Comparison of ENCODE assay signal across 8 cellular contexts in genomic region chr10:102231357-102232318, GRCh38. TPM values are rescaled to one million over a fixed set of nuclear protein-coding genes. Genes with fewer than 3 reads are reported as not detected.
DNase-seq lines count a peak whose midpoint lies in the region; TF ChIP-seq lines count a peak whose summit lies in the region.

No MANE protein-coding gene starts in this region.

- H3K4me3 ChIP-seq in ectodermal cell (ENCODE audit: insufficient read depth, low read depth, low read length) (peak overlapping the region; percentile 38), stomach (peak overlapping the region; percentile 45 to 62 (median 54))

- TF ChIP-seq CTCF in stomach (IDR thresholded peaks at IDR 0.05), result peak in 5 of 7 experiments; percentile 58 to 76 (median 74)

- H3K36me3 Mint-ChIP-seq in activated CD4-positive, alpha-beta T cell treated with anti-CD3 and anti-CD28 coated beads, Interleukin-2, amount 10 ng/mL, durations not matched to agents 24 days and 14 days (ENCODE audit: low read depth), result no peaks in the 10 kb centered on the region

- DNase-seq in ELR (ENCODE audit: low read depth) (peak; percentile 45), MV-4-11 (lab: John Stamatoyannopoulos, UW) (peak; percentile 24), mucosa of gallbladder (ENCODE audit: low spot score) (peak; percentile 13), stomach (peak; percentile 73), DMS79 treated with DMSO at 0.1 percent for 48 hours (lab: John Stamatoyannopoulos, UW) (no peak), G401 (ENCODE audit: low spot score) (no peak)
- peak; percentile 94 for DNase-seq in activated CD4-positive, alpha-beta T cell treated with anti-CD3 and anti-CD28 coated beads, Interleukin-2, amount 10 ng/mL, durations not matched to agents 24 days and 14 days

- peak overlapping the region; percentile 51 for H3K27ac Mint-ChIP-seq in activated CD4-positive, alpha-beta T cell treated with anti-CD3 and anti-CD28 coated beads, Interleukin-2, amount 10 ng/mL, durations not matched to agents 24 days and 14 days

- no peak for TF ChIP-seq EP300 in stomach (IDR thresholded peaks at IDR 0.05)

- H3K4me1 Mint-ChIP-seq in activated CD4-positive, alpha-beta T cell treated with anti-CD3 and anti-CD28 coated beads, Interleukin-2, amount 10 ng/mL, durations not matched to agents 24 days and 14 days, result peaks cover 10% of the 10 kb centered on the region

- H3K36me3 ChIP-seq in ectodermal cell (ENCODE audit: control insufficient read depth, insufficient read depth, low read length) (no peaks in the 10 kb centered on the region), stomach (no peaks in the 10 kb centered on the region)

- peaks cover 70% of the 10 kb centered on the region for H3K27me3 Mint-ChIP-seq in activated CD4-positive, alpha-beta T cell treated with anti-CD3 and anti-CD28 coated beads, Interleukin-2, amount 10 ng/mL, durations not matched to agents 24 days and 14 days

- in situ Hi-C loops in G401 (cut with HindIII; ENCODE audit: low sequenced_read_pairs), result no loop called here

- H3K4me3 Mint-ChIP-seq in activated CD4-positive, alpha-beta T cell treated with anti-CD3 and anti-CD28 coated beads, Interleukin-2, amount 10 ng/mL, durations not matched to agents 24 days and 14 days, result peak overlapping the region; percentile 81

- 17% methylated on average over 76 of the region's 76 CpGs for WGBS in ectodermal cell, 2 experiments
- 13 to 18% (median 14%) methylated on average over 54 to 76 of the region's 76 CpGs for WGBS in stomach, 5 donors

- no peak for TF ChIP-seq POLR2A in stomach (IDR thresholded peaks at IDR 0.05)

- H3K27ac ChIP-seq in ectodermal cell (ENCODE audit: insufficient read depth, low read depth, low read length, poor library complexity, severe bottlenecking) (no peak overlapping the region), stomach (no peak overlapping the region)

- no peaks in the 10 kb centered on the region for H3K9me3 ChIP-seq in ectodermal cell (ENCODE audit: control insufficient read depth, low read length)
- no peaks in the 10 kb centered on the region for H3K9me3 ChIP-seq in stomach

- intact Hi-C loops in activated CD4-positive, alpha-beta T cell treated with anti-CD3 and anti-CD28 coated beads, Interleukin-2, amount 10 ng/mL, durations not matched to agents 24 days and 14 days (cut with micrococcal nuclease), result loop anchor here (1.0 to 5.0 kb wide), 3 partner anchors 10 to 116 kb away; partner anchors contain the start of gene PITX3
- intact Hi-C loops in stomach (cut with DNase I; ENCODE audit: low total_unique reads), result no loop called here

- peaks cover 98% of the 10 kb centered on the region for H3K27me3 ChIP-seq in ectodermal cell (ENCODE audit: control insufficient read depth, insufficient read depth, low read length, poor library complexity, severe bottlenecking)
- H3K27me3 ChIP-seq in stomach, result peaks cover 0 to 81% (median 35%) of the 10 kb centered on the region in 3 donors

- H3K9me3 Mint-ChIP-seq in activated CD4-positive, alpha-beta T cell treated with anti-CD3 and anti-CD28 coated beads, Interleukin-2, amount 10 ng/mL, durations not matched to agents 24 days and 14 days, result no peaks in the 10 kb centered on the region

- H3K4me1 ChIP-seq in ectodermal cell (ENCODE audit: control insufficient read depth, insufficient read depth, low read length), result peaks cover 6% of the 10 kb centered on the region
- H3K4me1 ChIP-seq in stomach, result peaks cover 21 to 34% (median 26%) of the 10 kb centered on the region in 4 donors

RNA-seq across cellular contexts. Expression of gene ELOVL3, which starts 5.5 kb away (rescaled TPM):
- total RNA-seq in activated CD4-positive, alpha-beta T cell treated with anti-CD3 and anti-CD28 coated beads, Interleukin-2, amount 10 ng/mL, durations not matched to agents 24 days and 14 days, result 0.14 TPM in 1 of 2 replicates, not detected in the other
- polyA plus RNA-seq in ectodermal cell (2013, experiment 1 of 4), result not detected
- polyA plus RNA-seq in ectodermal cell (2013, experiment 2 of 4), result not detected
- 0.21 TPM for polyA plus RNA-seq in ectodermal cell (2013, experiment 3 of 4)
- polyA plus RNA-seq in ectodermal cell (2013, experiment 4 of 4), result 0.49 TPM
- total RNA-seq in mucosa of gallbladder (not detected), stomach (not detected)
- polyA plus RNA-seq in stomach, result under 1 TPM in 2 of 3 donors, not detected in 1; 0.20 to 0.31 TPM
- 2.1 and 3.3 TPM in 2 replicates for total RNA-seq in G401 (2014; rRNA removed; shearing (Covaris generic))

RNA-seq across cellular contexts. Expression of gene PITX3, which starts 9.7 kb away (rescaled TPM):
- total RNA-seq in activated CD4-positive, alpha-beta T cell treated with anti-CD3 and anti-CD28 coated beads, Interleukin-2, amount 10 ng/mL, durations not matched to agents 24 days and 14 days, result 0.54 and 0.86 TPM in 2 replicates
- 1.2 TPM for polyA plus RNA-seq in ectodermal cell (2013, experiment 1 of 4)
- 1.0 TPM for polyA plus RNA-seq in ectodermal cell (2013, experiment 2 of 4)
- polyA plus RNA-seq in ectodermal cell (2013, experiment 3 of 4), result 0.64 TPM
- 0.77 TPM for polyA plus RNA-seq in ectodermal cell (2013, experiment 4 of 4)
- not detected for total RNA-seq in mucosa of gallbladder
- total RNA-seq in stomach, result not detected
- not detected for polyA plus RNA-seq in stomach
- total RNA-seq in G401 (2014; rRNA removed; shearing (Covaris generic)), result 5.4 and 6.3 TPM in 2 replicates

RNA-seq across cellular contexts. Expression of gene GBF1, which starts 13.7 kb away (rescaled TPM):
- total RNA-seq in activated CD4-positive, alpha-beta T cell treated with anti-CD3 and anti-CD28 coated beads, Interleukin-2, amount 10 ng/mL, durations not matched to agents 24 days and 14 days, result 45.2 and 47.7 TPM in 2 replicates
- polyA plus RNA-seq in ectodermal cell (2013, experiment 1 of 4), result 45.9 TPM
- 51.1 TPM for polyA plus RNA-seq in ectodermal cell (2013, experiment 2 of 4)
- polyA plus RNA-seq in ectodermal cell (2013, experiment 3 of 4), result 34.3 TPM
- 38.5 TPM for polyA plus RNA-seq in ectodermal cell (2013, experiment 4 of 4)
- 52.8 TPM for total RNA-seq in mucosa of gallbladder
- total RNA-seq in stomach, result 10 to 100 TPM; 21.7 to 47.3 (median 35.8) TPM
- 1 to 10 TPM; 5.7 to 8.0 (median 7.9) TPM for polyA plus RNA-seq in stomach
- total RNA-seq in G401 (2014; rRNA removed; shearing (Covaris generic)), result 15.3 and 16.0 TPM in 2 replicates

Comparison
In these comparisons a context has a peak if more than half of its experiments do, and no peak if none do; other contexts are left out.
1. DNase-seq: peak in ELR (single experiment), MV-4-11 (single experiment), activated CD4-positive, alpha-beta T cell treated with anti-CD3 and anti-CD28 coated beads, Interleukin-2, amount 10 ng/mL, durations not matched to agents 24 days and 14 days (single experiment), mucosa of gallbladder (single experiment) and stomach (single experiment); none in DMS79 treated with DMSO at 0.1 percent for 48 hours (single experiment) and G401 (single experiment).